ENCODE assay signal across 21 cellular contexts in the genomic region with DNA sequence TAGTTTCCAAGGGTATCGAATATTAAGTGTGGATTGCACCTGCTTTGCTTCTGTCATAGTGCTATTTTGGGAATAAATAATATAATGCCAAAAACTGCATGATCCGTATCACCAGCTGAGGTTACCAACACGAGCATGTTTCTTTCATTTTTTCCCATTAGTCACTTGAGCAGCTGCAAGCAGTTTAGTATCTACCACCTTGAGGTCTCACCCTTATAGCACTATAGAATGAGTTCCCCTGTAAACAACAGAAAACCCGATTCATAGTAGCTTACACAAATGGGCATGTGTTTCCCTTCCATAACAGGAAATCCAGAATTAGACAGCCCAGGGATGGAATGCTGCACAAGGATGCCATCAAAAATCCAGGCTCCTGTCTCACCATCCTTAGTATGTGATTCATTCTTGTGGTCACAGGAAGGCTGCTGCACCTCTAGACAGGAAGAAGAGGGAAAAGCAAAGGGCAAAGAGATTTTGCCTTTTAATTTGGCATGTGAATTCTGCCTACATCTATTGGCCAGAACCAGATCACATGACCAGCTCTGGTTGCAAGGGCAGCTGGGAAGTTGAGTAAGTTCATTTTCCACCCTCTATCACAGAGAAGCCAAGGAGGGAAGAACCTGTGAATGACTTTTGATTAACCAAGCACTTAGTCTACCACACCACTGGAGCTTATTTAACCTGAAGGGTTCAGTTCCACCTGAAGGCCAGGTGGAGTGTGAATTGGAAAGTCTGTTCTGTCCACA.
A peak's percentile ranks its signal among the peaks of the same experiment; 100 is the strongest.
DNase-seq lines count a peak whose midpoint lies in the region; FAIRE-seq lines count a peak whose summit lies in the region.
"Had no signal": no experiment of that assay in that cellular context is flagged by ENCODE, and none has a peak within 500 bp of the region (broad histone marks: within the 10 kb centered on the region; RNA-seq: fewer than 3 reads in every experiment).

No MANE protein-coding gene starts in this region.

- FAIRE-seq in urothelium cell line (lab: Jason Lieb, UNC): no peak
- FAIRE-seq: G401.6, islet of Langerhans had no signal

- DNase-seq in HK-2 (ENCODE audit: unreplicated experiment) (peak; percentile 6), RPMI8226 (peak; percentile 15), glomerular visceral epithelial cell (ENCODE audit: extremely low spot score) (peak; percentile 36), urothelium cell line (ENCODE audit: low spot score) (peak; percentile 66), NCI-H446 (lab: John Stamatoyannopoulos, UW) (no peak), T1000 (lab: John Stamatoyannopoulos, UW) (no peak)
- no peak for DNase-seq in stimulated activated CD4-positive, alpha-beta T cell treated with anti-CD3 and anti-CD28 coated beads, Interleukin-4, amount 100 ng/mL, for 4 hours
- DNase-seq: activated CD4-positive, alpha-beta T cell treated with anti-CD3 and anti-CD28 coated beads for 48 hours; activated effector memory CD4-positive, alpha-beta T cell treated with anti-CD3 and anti-CD28 coated beads, Interleukin-2, amount 50 U/mL, for 16 hours; Calu3; H9; hippocampal formation; naive B cell; NCI-H1048; NCI-H2029 treated with DMSO at 0.1 percent for 48 hours; NCI-H524 treated with DMSO at 0.1 percent for 48 hours; stimulated activated naive CD8-positive, alpha-beta T cell treated with anti-CD3 and anti-CD28 coated beads, Interleukin-15, amount 100 ng/mL, for 72 hours; T-helper 9 cell; trophoblast cell had no signal

Comparison
In these comparisons a context has a peak if more than half of its experiments do, and no peak if none do; other contexts are left out.
1. DNase-seq: peak in HK-2 (single experiment), RPMI8226 (single experiment), glomerular visceral epithelial cell (single experiment) and urothelium cell line (single experiment); none in NCI-H446 (0 of 2), T1000 (single experiment) and stimulated activated CD4-positive, alpha-beta T cell treated with anti-CD3 and anti-CD28 coated beads, Interleukin-4, amount 100 ng/mL, for 4 hours (0 of 2).